In genomic region chr22:30289126-30289979, GRCh38 we compare ENCODE assay signal across 1 cellular context.
TF ChIP-seq lines count a peak whose summit lies in the region.

CASTOR1 (minus strand) TSS chr22:30289505; CDS start chr22:30289497, 8 bp downstream.

TF ChIP-seq in K562, 482 proteins besides CTCF, POLR2A, EP300 and RAD21 (continued from another document and continues in another):
- TF ChIP-seq ZNF717 (CRISPR knock-in tag; IDR thresholded peaks at IDR 0.05): no peak
- TF ChIP-seq ARID4B (CRISPR knock-in tag; IDR thresholded peaks at IDR 0.05): no peak
- no peak for TF ChIP-seq ZKSCAN3 (CRISPR knock-in tag; IDR thresholded peaks at IDR 0.05)
- TF ChIP-seq ARID3B (CRISPR knock-in tag; IDR thresholded peaks at IDR 0.05; ENCODE audit: borderline replicate concordance): no peak
- no peak for TF ChIP-seq RCOR1 (IDR thresholded peaks at IDR 0.05; ENCODE audit: borderline replicate concordance in 1 of 2, low read depth in 2 of 2, low read length in 2 of 2)
- TF ChIP-seq NCOR1 (IDR thresholded peaks at IDR 0.05): no peak
- peak; percentile 14 for TF ChIP-seq SAP30 (IDR thresholded peaks at IDR 0.05; ENCODE audit: borderline replicate concordance, insufficient read depth, low read depth, low read length, poor library complexity, severe bottlenecking)
- TF ChIP-seq PHB2 (IDR thresholded peaks at IDR 0.05; ENCODE audit: low read depth): no peak
- no peak for TF ChIP-seq REST (CRISPR knock-in tag; IDR thresholded peaks at IDR 0.05; ENCODE audit: low read depth)
- no peak for TF ChIP-seq STAT5A (IDR thresholded peaks at IDR 0.05; ENCODE audit: borderline replicate concordance, low read length)
- TF ChIP-seq ZBTB2 (IDR thresholded peaks at IDR 0.05): no peak
- TF ChIP-seq CBX5 (IDR thresholded peaks at IDR 0.05; ENCODE audit: borderline replicate concordance, low read depth): no peak
- no peak for TF ChIP-seq ZNF445 (CRISPR knock-in tag; IDR thresholded peaks at IDR 0.05; ENCODE audit: low read depth)
- TF ChIP-seq NKRF (IDR thresholded peaks at IDR 0.05; ENCODE audit: borderline replicate concordance): 0 out of 2 replicates have a peak, but pooled peaks have one; percentile 25
- TF ChIP-seq SRSF3 (IDR thresholded peaks at IDR 0.05; ENCODE audit: insufficient read depth, low read length): no peak
- no peak for TF ChIP-seq TAF7 (tag; IDR thresholded peaks at IDR 0.05)
- TF ChIP-seq HOXB6 (CRISPR knock-in tag; IDR thresholded peaks at IDR 0.05; ENCODE audit: borderline replicate concordance): no peak
- TF ChIP-seq NEUROD1 (IDR thresholded peaks at IDR 0.05; ENCODE audit: borderline replicate concordance, low read depth, low read length, partially characterized antibody): no peak
- TF ChIP-seq CSDE1 (IDR thresholded peaks at IDR 0.05): no peak
- no peak for TF ChIP-seq ZNF668 (CRISPR knock-in tag; IDR thresholded peaks at IDR 0.05)
- no peak for TF ChIP-seq EP400 (IDR thresholded peaks at IDR 0.05)
- TF ChIP-seq CXXC5 (CRISPR knock-in tag; IDR thresholded peaks at IDR 0.05): peak; percentile 74
- TF ChIP-seq ZNF695 (CRISPR knock-in tag; IDR thresholded peaks at IDR 0.05): no peak
- no peak for TF ChIP-seq NCOA2 (IDR thresholded peaks at IDR 0.05; ENCODE audit: partially characterized antibody in 2 of 2)
- TF ChIP-seq RBBP5 (IDR thresholded peaks at IDR 0.05; ENCODE audit: borderline replicate concordance, insufficient read depth, low read length, poor library complexity, severe bottlenecking): no peak
- no peak for TF ChIP-seq ARID3A (IDR thresholded peaks at IDR 0.05; ENCODE audit: borderline replicate concordance, low read depth, low read length)
- no peak for TF ChIP-seq HDAC2 (IDR thresholded peaks at IDR 0.05)
- TF ChIP-seq GABPA (tag; conservative IDR thresholded peaks at IDR 0.05; ENCODE audit: low read depth): no peak; the same call in 1 of the 2 replicates
- no peak for TF ChIP-seq GTF2A2 (tag; IDR thresholded peaks at IDR 0.05)
- TF ChIP-seq BDP1 (IDR thresholded peaks at IDR 0.05; ENCODE audit: insufficient read depth, insufficient read length): no peak
- no peak for TF ChIP-seq RBM34 (IDR thresholded peaks at IDR 0.05; ENCODE audit: borderline replicate concordance, insufficient read depth, low read length)
- no peak for TF ChIP-seq PTTG1 (tag; IDR thresholded peaks at IDR 0.05; ENCODE audit: low read depth)
- no peak for TF ChIP-seq ZKSCAN8 (CRISPR knock-in tag; IDR thresholded peaks at IDR 0.05)
- no peak for TF ChIP-seq RBM25 (IDR thresholded peaks at IDR 0.05; ENCODE audit: low read depth, low read length, severe bottlenecking)
- peak; percentile 33 for TF ChIP-seq TBP (optimal IDR thresholded peaks at IDR 0.05; ENCODE audit: low read depth, low read length)
- TF ChIP-seq SNAPC5 (CRISPR knock-in tag; IDR thresholded peaks at IDR 0.05): no peak
- no peak for TF ChIP-seq HMBOX1 (IDR thresholded peaks at IDR 0.05)
- no peak for TF ChIP-seq MEF2D (tag; conservative IDR thresholded peaks at IDR 0.05; ENCODE audit: low read depth)
- TF ChIP-seq DACH1 (IDR thresholded peaks at IDR 0.05; ENCODE audit: partially characterized antibody): no peak
- no peak for TF ChIP-seq ZC3H4 (CRISPR knock-in tag; IDR thresholded peaks at IDR 0.05; ENCODE audit: borderline replicate concordance)
- no peak for TF ChIP-seq MTA2 (IDR thresholded peaks at IDR 0.05; ENCODE audit: low read depth)
- TF ChIP-seq GTF2B (IDR thresholded peaks at IDR 0.05; ENCODE audit: extremely low read depth, insufficient read length): no peak
- no peak for TF ChIP-seq BRD9 (IDR thresholded peaks at IDR 0.05; ENCODE audit: low read depth, partially characterized antibody)
- TF ChIP-seq KDM2B (CRISPR knock-in tag; IDR thresholded peaks at IDR 0.05): peak; percentile 72; the same call in 1 of the 2 replicates
- TF ChIP-seq ZNF77 (CRISPR knock-in tag; IDR thresholded peaks at IDR 0.05): no peak
- no peak for TF ChIP-seq ELF1 (tag; IDR thresholded peaks at IDR 0.05)
- TF ChIP-seq ATF1 (CRISPR knock-in tag; IDR thresholded peaks at IDR 0.05): no peak
- TF ChIP-seq ATF1 (tag; IDR thresholded peaks at IDR 0.05): peak; percentile 31
- no peak for TF ChIP-seq PCBP2 (IDR thresholded peaks at IDR 0.05; ENCODE audit: low read depth, low read length, poor library complexity, severe bottlenecking)
- peak; percentile 25 for TF ChIP-seq RBM22 (IDR thresholded peaks at IDR 0.05; ENCODE audit: low read depth, low read length, poor library complexity, severe bottlenecking)
- peak; percentile 79 for TF ChIP-seq TFAP4 (CRISPR knock-in tag; IDR thresholded peaks at IDR 0.05; ENCODE audit: borderline replicate concordance)
- TF ChIP-seq ZSCAN29 (IDR thresholded peaks at IDR 0.05): peak; percentile 81
- no peak for TF ChIP-seq ZNF324 (CRISPR knock-in tag; IDR thresholded peaks at IDR 0.05)
